1 cellular context compared by ENCODE assay signal in the genomic region with DNA sequence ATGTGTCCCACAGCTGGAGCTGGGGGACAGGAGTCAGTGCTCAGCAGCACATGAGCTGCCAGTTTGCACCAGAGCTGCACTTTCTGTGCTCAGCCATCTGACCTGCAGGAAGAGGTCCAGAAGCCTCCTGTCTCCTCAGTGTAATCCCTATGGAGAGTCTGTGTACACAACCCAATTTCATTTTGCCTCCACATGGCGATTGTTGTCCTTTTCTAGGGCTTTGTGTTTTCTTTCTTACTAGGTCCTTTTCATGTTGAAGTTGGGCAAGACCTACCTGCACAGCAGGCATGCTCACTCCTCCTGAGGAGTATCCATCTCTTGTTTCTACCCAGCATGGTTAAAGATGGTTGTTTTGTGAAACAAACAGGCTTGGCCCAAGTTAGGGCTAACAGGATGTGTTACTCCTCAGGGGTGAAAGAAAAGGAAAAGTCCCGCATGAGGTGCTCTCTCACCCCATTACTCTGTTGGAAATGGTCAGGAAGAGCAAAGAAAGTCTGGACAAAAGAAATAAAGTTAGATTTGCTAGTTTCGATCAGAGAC.
A peak's percentile ranks its signal among the peaks of the same experiment; 100 is the strongest.
TF ChIP-seq lines count a peak whose summit lies in the region.

No MANE protein-coding gene starts in this region.

TF ChIP-seq in GM23338, 12 proteins besides CTCF, POLR2A, EP300 and RAD21 (continued from another document):
- TF ChIP-seq, protein P1, sequence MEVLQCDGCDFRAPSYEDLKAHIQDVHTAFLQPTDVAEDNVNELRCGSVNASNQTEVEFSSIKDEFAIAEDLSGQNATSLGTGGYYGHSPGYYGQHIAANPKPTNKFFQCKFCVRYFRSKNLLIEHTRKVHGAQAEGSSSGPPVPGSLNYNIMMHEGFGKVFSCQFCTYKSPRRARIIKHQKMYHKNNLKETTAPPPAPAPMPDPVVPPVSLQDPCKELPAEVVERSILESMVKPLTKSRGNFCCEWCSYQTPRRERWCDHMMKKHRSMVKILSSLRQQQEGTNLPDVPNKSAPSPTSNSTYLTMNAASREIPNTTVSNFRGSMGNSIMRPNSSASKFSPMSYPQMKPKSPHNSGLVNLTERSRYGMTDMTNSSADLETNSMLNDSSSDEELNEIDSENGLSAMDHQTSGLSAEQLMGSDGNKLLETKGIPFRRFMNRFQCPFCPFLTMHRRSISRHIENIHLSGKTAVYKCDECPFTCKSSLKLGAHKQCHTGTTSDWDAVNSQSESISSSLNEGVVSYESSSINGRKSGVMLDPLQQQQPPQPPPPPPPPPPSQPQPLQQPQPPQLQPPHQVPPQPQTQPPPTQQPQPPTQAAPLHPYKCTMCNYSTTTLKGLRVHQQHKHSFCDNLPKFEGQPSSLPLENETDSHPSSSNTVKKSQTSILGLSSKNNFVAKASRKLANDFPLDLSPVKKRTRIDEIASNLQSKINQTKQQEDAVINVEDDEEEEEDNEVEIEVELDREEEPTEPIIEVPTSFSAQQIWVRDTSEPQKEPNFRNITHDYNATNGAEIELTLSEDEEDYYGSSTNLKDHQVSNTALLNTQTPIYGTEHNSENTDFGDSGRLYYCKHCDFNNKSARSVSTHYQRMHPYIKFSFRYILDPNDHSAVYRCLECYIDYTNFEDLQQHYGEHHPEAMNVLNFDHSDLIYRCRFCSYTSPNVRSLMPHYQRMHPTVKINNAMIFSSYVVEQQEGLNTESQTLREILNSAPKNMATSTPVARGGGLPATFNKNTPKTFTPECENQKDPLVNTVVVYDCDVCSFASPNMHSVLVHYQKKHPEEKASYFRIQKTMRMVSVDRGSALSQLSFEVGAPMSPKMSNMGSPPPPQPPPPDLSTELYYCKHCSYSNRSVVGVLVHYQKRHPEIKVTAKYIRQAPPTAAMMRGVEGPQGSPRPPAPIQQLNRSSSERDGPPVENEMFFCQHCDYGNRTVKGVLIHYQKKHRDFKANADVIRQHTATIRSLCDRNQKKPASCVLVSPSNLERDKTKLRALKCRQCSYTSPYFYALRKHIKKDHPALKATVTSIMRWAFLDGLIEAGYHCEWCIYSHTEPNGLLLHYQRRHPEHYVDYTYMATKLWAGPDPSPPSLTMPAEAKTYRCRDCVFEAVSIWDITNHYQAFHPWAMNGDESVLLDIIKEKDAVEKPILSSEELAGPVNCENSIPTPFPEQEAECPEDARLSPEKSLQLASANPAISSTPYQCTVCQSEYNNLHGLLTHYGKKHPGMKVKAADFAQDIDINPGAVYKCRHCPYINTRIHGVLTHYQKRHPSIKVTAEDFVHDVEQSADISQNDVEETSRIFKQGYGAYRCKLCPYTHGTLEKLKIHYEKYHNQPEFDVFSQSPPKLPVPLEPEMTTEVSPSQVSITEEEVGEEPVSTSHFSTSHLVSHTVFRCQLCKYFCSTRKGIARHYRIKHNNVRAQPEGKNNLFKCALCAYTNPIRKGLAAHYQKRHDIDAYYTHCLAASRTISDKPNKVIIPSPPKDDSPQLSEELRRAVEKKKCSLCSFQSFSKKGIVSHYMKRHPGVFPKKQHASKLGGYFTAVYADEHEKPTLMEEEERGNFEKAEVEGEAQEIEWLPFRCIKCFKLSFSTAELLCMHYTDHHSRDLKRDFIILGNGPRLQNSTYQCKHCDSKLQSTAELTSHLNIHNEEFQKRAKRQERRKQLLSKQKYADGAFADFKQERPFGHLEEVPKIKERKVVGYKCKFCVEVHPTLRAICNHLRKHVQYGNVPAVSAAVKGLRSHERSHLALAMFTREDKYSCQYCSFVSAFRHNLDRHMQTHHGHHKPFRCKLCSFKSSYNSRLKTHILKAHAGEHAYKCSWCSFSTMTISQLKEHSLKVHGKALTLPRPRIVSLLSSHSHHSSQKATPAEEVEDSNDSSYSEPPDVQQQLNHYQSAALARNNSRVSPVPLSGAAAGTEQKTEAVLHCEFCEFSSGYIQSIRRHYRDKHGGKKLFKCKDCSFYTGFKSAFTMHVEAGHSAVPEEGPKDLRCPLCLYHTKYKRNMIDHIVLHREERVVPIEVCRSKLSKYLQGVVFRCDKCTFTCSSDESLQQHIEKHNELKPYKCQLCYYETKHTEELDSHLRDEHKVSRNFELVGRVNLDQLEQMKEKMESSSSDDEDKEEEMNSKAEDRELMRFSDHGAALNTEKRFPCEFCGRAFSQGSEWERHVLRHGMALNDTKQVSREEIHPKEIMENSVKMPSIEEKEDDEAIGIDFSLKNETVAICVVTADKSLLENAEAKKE (CRISPR knock-in tag; IDR thresholded peaks at IDR 0.05) = peak; percentile 64; the same call in 1 of the 2 replicates
TF ChIP-seq in GM23338: peak in this region for 1.
